ENCODE assay signal across 34 cellular contexts in genomic region chr10:59225211-59225610, GRCh38. TPM values are rescaled to one million over a fixed set of nuclear protein-coding genes. Genes with fewer than 3 reads are reported as not detected.
"Had no signal": no experiment of that assay in that cellular context is flagged by ENCODE, and none has a peak within 500 bp of the region (broad histone marks: within the 10 kb centered on the region; RNA-seq: fewer than 3 reads in every experiment).

No MANE protein-coding gene starts in this region.

- H3K27me3 ChIP-seq: adrenal gland, body of pancreas, brain microvascular endothelial cell, breast epithelium had no signal

- DNase-seq: activated B cell treated with CpG ODN at 0.5 μM for 24 hours; activated CD4-positive, alpha-beta memory T cell treated with anti-CD3 and anti-CD28 coated beads for 36 hours; activated CD4-positive, alpha-beta T cell treated with anti-CD3 and anti-CD28 coated beads for 4 hours; activated CD4-positive, alpha-beta T cell treated with anti-CD3 and anti-CD28 coated beads, Interleukin-2, amount 10 ng/mL, durations not matched to agents 24 days and 14 days; activated CD4-positive, alpha-beta T cell treated with anti-CD3 and anti-CD28 coated beads, Interleukin-2, amount 50 U/mL, for 1 hour; activated CD4-positive, alpha-beta T cell treated with anti-CD3 and anti-CD28 coated beads, Interleukin-2, amount 50 U/mL, for 4 hours; activated CD4-positive, CD25-positive, alpha-beta regulatory T cell treated with anti-CD3 and anti-CD28 coated beads, Interleukin-2, amount 50 U/mL, for 72 hours; activated CD8-positive, alpha-beta memory T cell treated with anti-CD3 and anti-CD28 coated beads, Interleukin-2, amount 50 U/mL, for 4 hours; activated CD8-positive, alpha-beta T cell treated with anti-CD3 and anti-CD28 coated beads for 36 hours; activated effector memory CD4-positive, alpha-beta T cell treated with anti-CD3 and anti-CD28 coated beads, Interleukin-2, amount 50 U/mL, for 16 hours; activated gamma-delta T cell treated with Interleukin-2 at 50 U/mL for 16 hours; activated naive CD4-positive, alpha-beta T cell; activated naive CD4-positive, alpha-beta T cell treated with anti-CD3 and anti-CD28 coated beads for 36 hours; activated naive CD4-positive, alpha-beta T cell treated with anti-CD3 and anti-CD28 coated beads, Interleukin-2, amount 50 U/mL, for 16 hours; activated naive CD8-positive, alpha-beta T cell treated with anti-CD3 and anti-CD28 coated beads for 36 hours; activated T-cell treated with anti-CD3 and anti-CD28 coated beads for 4 hours; activated T-cell treated with anti-CD3 and anti-CD28 coated beads, Interleukin-2, amount 50 U/mL, for 1 hour; activated T-cell treated with anti-CD3 and anti-CD28 coated beads, Interleukin-2, amount 50 U/mL, for 4 hours; activated T-cell treated with anti-CD3 and anti-CD28 coated beads, Interleukin-2, amount 50 U/mL, for 72 hours; adrenal gland; amniotic stem cell; aorta; body of pancreas; brain microvascular endothelial cell; central memory CD4-positive, alpha-beta T cell; T-helper 1 cell; T-helper 2 cell; T-helper 9 cell had no signal

- H3K27ac ChIP-seq: adrenal gland, body of pancreas, brain microvascular endothelial cell, breast epithelium, VCaP had no signal

- H3K9me3 ChIP-seq: adrenal gland, body of pancreas, breast epithelium had no signal

- H3K36me3 ChIP-seq: adrenal gland, brain microvascular endothelial cell, breast epithelium had no signal

- H3K4me1 ChIP-seq: body of pancreas, breast epithelium had no signal

- H3K4me3 ChIP-seq: adrenal gland, body of pancreas, breast epithelium had no signal

RNA-seq across cellular contexts. Expression of gene PHYHIPL, which starts 48.8 kb away (rescaled TPM):
- total RNA-seq: activated B cell treated with CpG ODN at 0.5 μM for 24 hours; activated CD4-positive, alpha-beta memory T cell treated with anti-CD3 and anti-CD28 coated beads for 36 hours; activated CD4-positive, alpha-beta T cell treated with anti-CD3 and anti-CD28 coated beads, Interleukin-2, amount 10 ng/mL, durations not matched to agents 24 days and 14 days; activated CD8-positive, alpha-beta memory T cell treated with anti-CD3 and anti-CD28 coated beads for 36 hours; activated CD8-positive, alpha-beta T cell treated with anti-CD3 and anti-CD28 coated beads for 36 hours; activated naive CD4-positive, alpha-beta T cell treated with anti-CD3 and anti-CD28 coated beads for 36 hours; activated naive CD4-positive, alpha-beta T cell treated with anti-CD3 and anti-CD28 coated beads, Interleukin-2, amount 50 U/mL, for 72 hours; activated naive CD8-positive, alpha-beta T cell treated with anti-CD3 and anti-CD28 coated beads for 36 hours; activated T-cell treated with anti-CD3 and anti-CD28 coated beads, Interleukin-2, amount 50 U/mL, for 4 hours; activated T-cell treated with anti-CD3 and anti-CD28 coated beads, Interleukin-2, amount 50 U/mL, for 72 hours; activated T-helper 1 cell treated with anti-CD3 and anti-CD28 coated beads, Interleukin-12 subunit alpha, Interleukin-12 subunit beta, Interleukin-2, Interleukin-4 antibody, amounts not matched to agents 30 ng/mL and 10 ng/mL and 1 ng/mL, durations not matched to agents 14 hours and 24 hours and 36 hours; activated T-helper 17 cell treated with anti-CD3 and anti-CD28 coated beads, Interleukin-2, amount 50 U/mL, for 72 hours had no signal
